In the genomic region with DNA sequence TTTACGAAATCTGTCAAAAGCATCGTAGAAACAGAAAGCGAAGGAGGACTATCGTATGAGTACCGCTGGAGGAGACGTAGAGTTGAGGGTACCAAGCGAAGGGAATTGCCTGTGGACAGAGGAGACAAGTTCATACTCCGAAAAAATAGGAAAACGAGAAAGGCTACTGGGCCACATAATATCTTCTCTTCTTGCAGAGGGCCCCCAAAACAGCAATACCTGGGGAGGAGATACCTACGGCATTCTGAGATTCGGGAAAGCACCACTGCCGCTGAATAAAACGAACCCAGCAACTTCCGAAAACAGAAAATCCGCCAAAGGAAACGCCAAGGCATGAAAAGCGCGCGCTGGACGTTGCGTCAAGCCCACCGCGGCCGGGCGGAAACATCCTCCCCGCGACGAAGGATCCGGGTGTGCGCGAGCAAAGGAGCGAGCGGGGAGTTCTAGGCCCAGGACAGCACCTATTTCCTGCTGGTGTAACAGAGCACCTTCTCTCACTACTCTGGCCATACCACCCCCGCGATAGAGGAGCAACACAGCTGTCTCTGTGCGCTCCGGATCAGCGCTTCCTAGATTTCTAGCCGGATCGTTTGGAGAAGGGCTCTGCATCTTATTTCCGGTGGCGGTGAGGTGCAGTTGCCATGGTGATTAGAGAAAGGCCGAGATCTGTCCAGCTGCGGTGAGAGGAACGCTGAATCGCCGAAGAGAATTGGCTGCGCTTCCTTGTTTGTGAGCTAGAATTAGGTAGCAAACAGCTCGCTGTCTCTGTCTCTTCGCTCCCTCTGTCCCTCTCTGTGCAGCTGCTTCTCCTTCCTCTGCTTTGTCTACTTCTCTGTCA, we compare ENCODE assay signal across 8 cellular contexts. TPM values are rescaled to one million over a fixed set of nuclear protein-coding genes. Genes with fewer than 3 reads are reported as not detected.
DNase-seq lines count a peak whose midpoint lies in the region; ATAC-seq, FAIRE-seq and TF ChIP-seq lines count a peak whose summit lies in the region.

A gene with protein sequence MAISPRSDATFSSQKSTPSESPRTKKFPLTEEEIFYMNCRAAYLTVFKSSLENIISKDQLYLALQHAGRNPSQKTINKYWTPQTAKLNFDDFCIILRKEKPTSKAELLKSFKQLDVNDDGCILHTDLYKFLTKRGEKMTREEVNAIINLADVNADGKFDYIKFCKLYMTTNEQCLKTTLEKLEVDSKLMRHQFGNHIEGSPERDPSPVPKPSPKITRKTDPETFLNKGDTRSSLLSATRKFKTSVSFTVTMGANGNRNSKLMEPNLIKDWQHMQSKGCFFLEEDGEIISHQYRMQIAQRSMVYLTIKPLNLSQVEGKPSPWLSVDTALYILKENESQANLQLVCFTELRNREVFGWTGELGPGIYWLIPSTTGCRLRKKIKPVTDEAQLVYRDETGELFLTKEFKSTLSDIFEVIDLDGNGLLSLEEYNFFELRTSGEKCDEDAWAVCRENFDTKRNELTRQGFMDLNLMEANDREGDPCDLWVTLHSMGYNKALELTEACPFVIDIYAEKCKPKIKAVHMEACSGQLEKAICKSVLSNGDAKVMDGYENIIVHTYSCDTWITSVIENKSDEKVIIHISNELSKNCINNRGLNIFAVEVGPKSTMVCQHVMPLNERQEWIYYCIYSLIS (plus strand): TSS at position 635 of the 838 bp plus-strand sequence. CDS start 2,048 bp downstream, outside the sequence.
A gene with protein sequence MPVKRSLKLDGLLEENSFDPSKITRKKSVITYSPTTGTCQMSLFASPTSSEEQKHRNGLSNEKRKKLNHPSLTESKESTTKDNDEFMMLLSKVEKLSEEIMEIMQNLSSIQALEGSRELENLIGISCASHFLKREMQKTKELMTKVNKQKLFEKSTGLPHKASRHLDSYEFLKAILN (minus strand): TSS at position 335 of the 838 bp plus-strand sequence. CDS start 92 bp downstream, at position 243.

- H3K4me1 Mint-ChIP-seq in activated CD4-positive, alpha-beta T cell treated with anti-CD3 and anti-CD28 coated beads, Interleukin-2, amount 10 ng/mL, durations not matched to agents 24 days and 14 days, result peaks cover 29% of the 10 kb centered on the region

- H3K9me3 Mint-ChIP-seq in activated CD4-positive, alpha-beta T cell treated with anti-CD3 and anti-CD28 coated beads, Interleukin-2, amount 10 ng/mL, durations not matched to agents 24 days and 14 days, result no peaks in the 10 kb centered on the region

- DNase-seq in BE2C, result peak; percentile 81
- peak; percentile 28 for DNase-seq in GM19239 (ENCODE audit: insufficient read length, low spot score)
- peak; percentile 96 for DNase-seq in NCI-H510A treated with DMSO at 0.1 percent for 48 hours (lab: John Stamatoyannopoulos, UW)
- DNase-seq in activated CD4-positive, alpha-beta T cell treated with anti-CD3 and anti-CD28 coated beads, Interleukin-2, amount 10 ng/mL, durations not matched to agents 24 days and 14 days, result peak; percentile 96
- DNase-seq in coronary artery (ENCODE audit: low spot score), result peak; percentile 89
- peak; percentile 84 to 88 for DNase-seq in left colon
- DNase-seq in stimulated activated CD4-positive, alpha-beta T cell treated with anti-CD3 and anti-CD28 coated beads, Interleukin-1b, Interleukin-23, amount 100 ng/mL, for 4 hours (ENCODE audit: low read depth in 2 of 2), result peak; percentile 65 to 72

- H3K36me3 ChIP-seq in BE2C, result no peaks in the 10 kb centered on the region

- no peak for TF ChIP-seq CTCF in BE2C (IDR thresholded peaks at IDR 0.05; ENCODE audit: low read depth, low read length)
- no peak for TF ChIP-seq CTCF in coronary artery (IDR thresholded peaks at IDR 0.05)

- H3K4me1 ChIP-seq in BE2C, result no peaks in the 10 kb centered on the region

- H3K4me3 Mint-ChIP-seq in activated CD4-positive, alpha-beta T cell treated with anti-CD3 and anti-CD28 coated beads, Interleukin-2, amount 10 ng/mL, durations not matched to agents 24 days and 14 days, result peak within 1 kb of the TSS; percentile 87

- ATAC-seq in HG03442 (IDR thresholded peaks at IDR 0.05; ENCODE audit: unreplicated experiment) (peak; percentile 92), left colon (peak; percentile 93)

- no peaks in the 10 kb centered on the region for H3K9me3 ChIP-seq in BE2C

- peak within 1 kb of the TSS; percentile 84 to 98 for H3K27ac ChIP-seq in coronary artery

- peak within 1 kb of the TSS; percentile 98 for H3K27ac Mint-ChIP-seq in activated CD4-positive, alpha-beta T cell treated with anti-CD3 and anti-CD28 coated beads, Interleukin-2, amount 10 ng/mL, durations not matched to agents 24 days and 14 days

- peaks cover 8% of the 10 kb centered on the region for H3K36me3 Mint-ChIP-seq in activated CD4-positive, alpha-beta T cell treated with anti-CD3 and anti-CD28 coated beads, Interleukin-2, amount 10 ng/mL, durations not matched to agents 24 days and 14 days (ENCODE audit: low read depth)

- no peaks in the 10 kb centered on the region for H3K27me3 Mint-ChIP-seq in activated CD4-positive, alpha-beta T cell treated with anti-CD3 and anti-CD28 coated beads, Interleukin-2, amount 10 ng/mL, durations not matched to agents 24 days and 14 days

- peak; percentile 94 for FAIRE-seq in GM19239 (lab: Jason Lieb, UNC)

- H3K4me3 ChIP-seq in BE2C (ENCODE audit: low read depth, low read length), result peak within 1 kb of the TSS; percentile 87
- H3K4me3 ChIP-seq in coronary artery, result peak within 1 kb of the TSS; percentile 89

- intact Hi-C loops in activated CD4-positive, alpha-beta T cell treated with anti-CD3 and anti-CD28 coated beads, Interleukin-2, amount 10 ng/mL, durations not matched to agents 24 days and 14 days (cut with micrococcal nuclease), result loop anchor here (1.0 to 5.0 kb wide), 6 partner anchors 71 to 1444 kb away; a partner anchor contains a TSS
- intact Hi-C loops in left colon (cut with DNase I, micrococcal nuclease), result no loop called here

- no peaks in the 10 kb centered on the region for H3K27me3 ChIP-seq in BE2C

RNA-seq across cellular contexts. Expression of the first gene that starts in this region (rescaled TPM):
- polyA plus RNA-seq in BE2C (2012; ENCODE audit: insufficient read depth, insufficient read length, low read depth), result 2.0 TPM
- total RNA-seq in activated CD4-positive, alpha-beta T cell treated with anti-CD3 and anti-CD28 coated beads, Interleukin-2, amount 10 ng/mL, durations not matched to agents 24 days and 14 days, result 6.6 and 7.8 TPM in 2 replicates
- total RNA-seq in left colon, result 1 to 10 TPM; 2.5 to 2.9 TPM

RNA-seq across cellular contexts. Expression of the second gene that starts in this region (rescaled TPM):
- 6.1 TPM for polyA plus RNA-seq in BE2C (2012; ENCODE audit: insufficient read depth, insufficient read length, low read depth)
- 51.1 and 53.4 TPM in 2 replicates for total RNA-seq in activated CD4-positive, alpha-beta T cell treated with anti-CD3 and anti-CD28 coated beads, Interleukin-2, amount 10 ng/mL, durations not matched to agents 24 days and 14 days
- total RNA-seq in left colon, result 10 to 100 TPM; 11.5 to 12.7 TPM

Comparison
In these comparisons a context has a peak if more than half of its experiments do, and no peak if none do; other contexts are left out.
1. Peak in every context shown above with its lines: DNase-seq, ATAC-seq, H3K4me3 ChIP-seq and H3K27ac ChIP-seq.
2. DNase-seq: peak in every context shown above with its lines; median percentile 96 in NCI-H510A treated with DMSO at 0.1 percent for 48 hours; 96 in activated CD4-positive, alpha-beta T cell treated with anti-CD3 and anti-CD28 coated beads, Interleukin-2, amount 10 ng/mL, durations not matched to agents 24 days and 14 days; 89 in coronary artery; 86 in left colon; 81 in BE2C; 68 in stimulated activated CD4-positive, alpha-beta T cell treated with anti-CD3 and anti-CD28 coated beads, Interleukin-1b, Interleukin-23, amount 100 ng/mL, for 4 hours; 28 in GM19239.